In the genomic region with DNA sequence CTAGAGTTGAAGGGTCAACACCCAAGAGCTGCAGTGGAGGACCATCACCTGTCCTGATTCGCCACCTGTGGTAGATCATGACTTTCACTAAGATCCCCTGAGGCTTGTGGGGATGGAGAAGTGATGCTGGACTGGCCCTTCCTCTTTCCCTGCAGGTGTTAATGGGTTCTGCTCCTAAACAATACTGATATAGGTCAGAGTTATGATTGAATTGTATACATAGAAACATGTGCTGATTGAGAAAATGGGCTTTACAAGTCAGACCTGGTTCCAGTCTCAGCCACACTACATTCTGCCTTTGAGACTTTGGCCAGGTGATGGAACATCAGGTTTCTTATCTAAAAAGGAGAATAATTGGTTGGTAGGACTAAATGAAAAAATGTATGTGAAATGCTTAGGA, we compare ENCODE assay signal across 10 cellular contexts.
DNase-seq lines count a peak whose midpoint lies in the region; ATAC-seq, FAIRE-seq and TF ChIP-seq lines count a peak whose summit lies in the region.
"Had no signal": no experiment of that assay in that cellular context is flagged by ENCODE, and none has a peak within 500 bp of the region (broad histone marks: within the 10 kb centered on the region; RNA-seq: fewer than 3 reads in every experiment).

No MANE protein-coding gene starts in this region.

- H3K9ac ChIP-seq in GM12878 (ENCODE audit: control insufficient read depth, insufficient read depth, low read length), result no peak overlapping the region

- in situ Hi-C loops in GM12878 (cut with MboI), result loop anchor here (5.0 kb wide), 1 partner anchor 1011 kb away; no protein-coding TSS in a partner anchor

- H3K79me2 ChIP-seq in GM12878 (ENCODE audit: control insufficient read depth, insufficient read depth, low read length), result no peaks in the 10 kb centered on the region

- CTCF ChIA-PET in GM12878 (lab: Yijun Ruan, JAX), result interaction anchor here (1.2 to 3.1 kb wide), 2 partner anchors 1012 to 1014 kb away, joined by 3 to 19 read pairs; no protein-coding TSS in a partner anchor

- TF ChIP-seq CTCF in GM12878 (IDR thresholded peaks at IDR 0.05 in 2 of 3, conservative IDR thresholded peaks at IDR 0.05 in 1 of 3; ENCODE audit: control insufficient read depth in 2 of 3, extremely low read depth in 1 of 3, insufficient read depth in 1 of 3, low read depth in 3 of 3, low read length in 3 of 3), result no peak
- TF ChIP-seq CTCF in breast epithelium (IDR thresholded peaks at IDR 0.05), result no peak

- RAD21 ChIA-PET in GM12878 (lab: Charles Lee; ENCODE audit: unreplicated experiment), result interaction anchor here (1.1 kb wide), 1 partner anchor 1005 kb away, joined by 3 read pairs; no protein-coding TSS in a partner anchor

- H3K4me3 ChIP-seq in GM12878 (no peak overlapping the region), breast epithelium (no peak overlapping the region)
- H3K4me3 ChIP-seq: vagina had no signal

- no peaks in the 10 kb centered on the region for H3K36me3 ChIP-seq in GM12878 (ENCODE audit: control insufficient read depth in 2 of 2, insufficient read depth in 2 of 2, low read length in 1 of 2)
- H3K36me3 ChIP-seq in breast epithelium, result no peaks in the 10 kb centered on the region
- H3K36me3 ChIP-seq: vagina had no signal

- ATAC-seq in GM18909 (IDR thresholded peaks at IDR 0.05; ENCODE audit: poor library complexity, unreplicated experiment), result peak; percentile 25
- ATAC-seq in GM21576 (IDR thresholded peaks at IDR 0.05; ENCODE audit: unreplicated experiment), result peak; percentile 20
- peak; percentile 33 for ATAC-seq in HG03108 (IDR thresholded peaks at IDR 0.05; ENCODE audit: unreplicated experiment)
- ATAC-seq in GM12878, result no peak

- no peak for FAIRE-seq in GM12878 (lab: Jason Lieb, UNC)

- H3K27me3 ChIP-seq in GM12878 (replicated peaks in 1 of 2; ENCODE audit: control insufficient read depth in 2 of 2, insufficient read depth in 2 of 2, low read length in 1 of 2), result peaks cover 0 to 3% of the 10 kb centered on the region in 2 experiments; a peak in 1 of 4 replicates
- H3K27me3 ChIP-seq in breast epithelium, result no peaks in the 10 kb centered on the region
- H3K27me3 ChIP-seq: vagina had no signal

- POLR2A ChIA-PET in GM12878 (lab: Charles Lee), result no interaction called here

- SMC1A ChIA-PET in GM12878 (lab: Charles Lee; ENCODE audit: uncharacterized antibody, unreplicated experiment), result no interaction called here

- no peak for DNase-seq in GM12878 (ENCODE audit: low read depth, low spot score)
- no peak for DNase-seq in breast epithelium (ENCODE audit: low spot score in 2 of 2)
- no peak for DNase-seq in NCI-H2107 treated with DMSO at 0.1 percent for 48 hours (lab: John Stamatoyannopoulos, UW; ENCODE audit: unreplicated experiment)
- no peak for DNase-seq in NCI-H187 treated with DMSO at 0.1 percent for 48 hours (lab: John Stamatoyannopoulos, UW)
- DNase-seq: COR-L47, GOT3 had no signal

- no peak for TF ChIP-seq EP300 in GM12878 (IDR thresholded peaks at IDR 0.05; ENCODE audit: borderline replicate concordance in 1 of 2, control insufficient read depth in 1 of 2, low read depth in 2 of 2, low read length in 2 of 2)

- intact Hi-C loops in GM12878 (cut with micrococcal nuclease; ENCODE audit: unreplicated experiment), result no loop called here
- intact Hi-C loops in breast epithelium (cut with DNase I; ENCODE audit: low total_unique reads), result loop anchor here (2.0 kb wide), 1 partner anchor 224 kb away; no protein-coding TSS in a partner anchor

- peak overlapping the region; percentile 5; the same call in 1 of the 2 replicates for H3K4me2 ChIP-seq in GM12878 (ENCODE audit: control insufficient read depth, insufficient read depth)

- H3K27ac ChIP-seq in GM12878 (ENCODE audit: control insufficient read depth, insufficient read depth) (no peak overlapping the region), breast epithelium (no peak overlapping the region)
- H3K27ac ChIP-seq: vagina had no signal

- WGBS in GM12878 (ENCODE audit: insufficient coverage, insufficient replicate concordance, low lambda C conversion rate, missing lambda C conversion rate), result 0% methylated on average over 1 of the region's 1 CpG

- no peaks in the 10 kb centered on the region for H4K20me1 ChIP-seq in GM12878 (ENCODE audit: control insufficient read depth, insufficient read depth)

- H3K4me1 ChIP-seq in GM12878 (ENCODE audit: control insufficient read depth, insufficient read depth, low read length) (peaks cover 12% of the 10 kb centered on the region), breast epithelium (no peaks in the 10 kb centered on the region)
- H3K4me1 ChIP-seq: vagina had no signal

- no peak for TF ChIP-seq RAD21 in GM12878 (IDR thresholded peaks at IDR 0.05; ENCODE audit: insufficient read depth, low read depth, low read length)

- TF ChIP-seq POLR2A in GM12878 (IDR thresholded peaks at IDR 0.05; ENCODE audit: low read depth, low read length), result no peak
- no peak for TF ChIP-seq POLR2A in breast epithelium (IDR thresholded peaks at IDR 0.05)

- BruUV-seq in GM12878 (replicated peaks; lab: Mats Ljungman, UMichigan), result no TSS peak

- H2AFZ ChIP-seq in GM12878 (ENCODE audit: control insufficient read depth, low read depth, low read length), result no peak overlapping the region

- no peaks in the 10 kb centered on the region for H3K9me3 ChIP-seq in GM12878 (replicated peaks; ENCODE audit: control insufficient read depth, insufficient read depth, low read length)
- H3K9me3 ChIP-seq in breast epithelium, result no peaks in the 10 kb centered on the region
- H3K9me3 ChIP-seq: vagina had no signal

TF ChIP-seq in GM12878, 131 proteins besides CTCF, POLR2A, EP300 and RAD21:
- TF ChIP-seq YBX1 (IDR thresholded peaks at IDR 0.05) (no peak), SPI1 (IDR thresholded peaks at IDR 0.05; ENCODE audit: borderline replicate concordance, insufficient read depth, low read depth, low read length) (peak; percentile 29; the same call in 1 of the 2 replicates)
